17 cellular contexts compared by ENCODE assay signal in genomic region chr7:102381696-102382425, GRCh38. TPM values are rescaled to one million over a fixed set of nuclear protein-coding genes. Genes with fewer than 3 reads are reported as not detected.
DNase-seq lines count a peak whose midpoint lies in the region; ATAC-seq, FAIRE-seq and TF ChIP-seq lines count a peak whose summit lies in the region.
"Not testable (repeated sequence)": the region's sequence is repeated elsewhere in the genome, so short reads cannot be mapped to it uniquely, and the experiment has no call there.
"Had no signal": no experiment of that assay in that cellular context is flagged by ENCODE, and none has a peak within 500 bp of the region (broad histone marks: within the 10 kb centered on the region; RNA-seq: fewer than 3 reads in every experiment).

No MANE protein-coding gene starts in this region.

- H2AFZ ChIP-seq in OCI-LY1 (ENCODE audit: low read length); endothelial cell of umbilical vein (ENCODE audit: low read depth, low read length): not testable (repeated sequence)

- peak overlapping the region; percentile 59 for H3K27ac ChIP-seq in OCI-LY1 (ENCODE audit: low read depth, low read length, poor library complexity, severe bottlenecking)
- H3K27ac ChIP-seq in endothelial cell of umbilical vein (ENCODE audit: insufficient read depth, low read depth, low read length) = not testable (repeated sequence)

- peak overlapping the region; percentile 23; the same call in 1 of the 2 replicates for H3K9ac ChIP-seq in OCI-LY1 (ENCODE audit: low read length)
- not testable (repeated sequence) for H3K9ac ChIP-seq in endothelial cell of umbilical vein (replicated peaks; ENCODE audit: extremely low read depth, insufficient read depth, low read length)

- not testable (repeated sequence) for H3K36me3 ChIP-seq in Caco-2 (ENCODE audit: control insufficient read depth, insufficient read depth, low read length); endothelial cell of umbilical vein (ENCODE audit: control insufficient read depth in 2 of 2, extremely low read depth in 1 of 2, insufficient read depth in 2 of 2, low read length in 2 of 2)
- H3K36me3 ChIP-seq in OCI-LY1 (ENCODE audit: insufficient read depth, low read length) = peaks cover 97% of the 10 kb centered on the region

- POLR2A ChIA-PET in Caco-2 (lab: Charles Lee) = interaction anchor here (1.0 kb wide), 1 partner anchor 14 kb away, joined by 4 read pairs; the partner anchor contains the start of gene PRKRIP1
- POLR2A ChIA-PET in endothelial cell of umbilical vein (lab: Charles Lee) = not testable (repeated sequence)

- ATAC-seq in SK-N-SH treated with all-trans-retinoic acid at 6 μM for 48 hours = peak; percentile 94
- not testable (repeated sequence) for ATAC-seq in activated naive CD4-positive, alpha-beta T cell treated with anti-CD3 and anti-CD28 coated beads, Interleukin-2, amount 50 U/mL, for 72 hours

- H3K4me1 Mint-ChIP-seq in Caco-2 (ENCODE audit: low read depth, unreplicated experiment) = not testable (repeated sequence)

- H3K4me2 ChIP-seq in OCI-LY1 (ENCODE audit: low read length); endothelial cell of umbilical vein (ENCODE audit: insufficient read depth, low read length): not testable (repeated sequence)

- H3F3A ChIP-seq in OCI-LY1 (ENCODE audit: insufficient read depth, low read length) = not testable (repeated sequence)

- H3K9me2 ChIP-seq in OCI-LY1 (ENCODE audit: low read depth, low read length) = not testable (repeated sequence)

- not testable (repeated sequence) for H3K9me3 ChIP-seq in Caco-2; OCI-LY1 (ENCODE audit: low read length); endothelial cell of umbilical vein (replicated peaks; ENCODE audit: control insufficient read depth, insufficient read depth, low read length)

- peaks cover 84% of the 10 kb centered on the region for H3K36me3 Mint-ChIP-seq in Caco-2 (ENCODE audit: insufficient read depth, unreplicated experiment)
- H3K36me3 Mint-ChIP-seq in activated naive CD4-positive, alpha-beta T cell treated with anti-CD3 and anti-CD28 coated beads, Interleukin-2, amount 50 U/mL, for 72 hours = peaks cover 7 to 17% of the 10 kb centered on the region in 2 donors

- intact Hi-C loops in Caco-2 (cut with micrococcal nuclease; ENCODE audit: unreplicated experiment); endothelial cell of umbilical vein (cut with micrococcal nuclease): not testable (repeated sequence)

- not testable (repeated sequence) for H3K79me2 ChIP-seq in OCI-LY1 (ENCODE audit: insufficient read depth, low read length); endothelial cell of umbilical vein (ENCODE audit: control insufficient read depth, insufficient read depth, low read length)

- H4K20me1 ChIP-seq in OCI-LY1 (ENCODE audit: insufficient read depth, low read length); endothelial cell of umbilical vein (replicated peaks; ENCODE audit: control insufficient read depth, extremely low read depth, insufficient read depth, low read length): not testable (repeated sequence)

- not testable (repeated sequence) for H3K4me1 ChIP-seq in Caco-2; OCI-LY1 (ENCODE audit: insufficient read depth, low read length, severe bottlenecking); endothelial cell of umbilical vein (ENCODE audit: control insufficient read depth, extremely low read depth, insufficient read depth, low read length)

- not testable (repeated sequence) for H3K27me3 Mint-ChIP-seq in Caco-2 (ENCODE audit: insufficient read depth, unreplicated experiment)

- H3K9me3 Mint-ChIP-seq in Caco-2 (ENCODE audit: unreplicated experiment); activated naive CD4-positive, alpha-beta T cell treated with anti-CD3 and anti-CD28 coated beads, Interleukin-2, amount 50 U/mL, for 72 hours: not testable (repeated sequence)

- DNase-seq in Caco-2; activated naive CD4-positive, alpha-beta T cell treated with anti-CD3 and anti-CD28 coated beads, Interleukin-2, amount 50 U/mL, for 72 hours (ENCODE audit: low spot score in 2 of 2); endothelial cell of umbilical vein (ENCODE audit: low read depth, low spot score): not testable (repeated sequence)

- H3K27ac Mint-ChIP-seq in Caco-2 (ENCODE audit: unreplicated experiment) = not testable (repeated sequence)
- H3K27ac Mint-ChIP-seq in activated naive CD4-positive, alpha-beta T cell treated with anti-CD3 and anti-CD28 coated beads, Interleukin-2, amount 50 U/mL, for 72 hours = peak overlapping the region; percentile 44 to 79

- dilution Hi-C loops in endothelial cell of umbilical vein (cut with MboI; ENCODE audit: extremely low pct_ligation_motif_present, low sequenced_read_pairs) = not testable (repeated sequence)

- FAIRE-seq in endothelial cell of umbilical vein (lab: Jason Lieb, UNC) = peak; percentile 57

- H3K27me3 ChIP-seq in Caco-2 (replicated peaks; ENCODE audit: control insufficient read depth, insufficient read depth, low read length); OCI-LY1 (ENCODE audit: insufficient read depth, low read length); endothelial cell of umbilical vein (ENCODE audit: control insufficient read depth in 2 of 2, insufficient read depth in 2 of 2, low read length in 2 of 2): not testable (repeated sequence)

- TF ChIP-seq CTCF in Caco-2 (IDR thresholded peaks at IDR 0.05; ENCODE audit: insufficient read depth in 1 of 2, low read depth in 1 of 2, low read length in 1 of 2, severe bottlenecking in 1 of 2, unreplicated experiment in 1 of 2); OCI-LY1 (IDR thresholded peaks at IDR 0.05; ENCODE audit: low read length); endothelial cell of umbilical vein (IDR thresholded peaks at IDR 0.05; ENCODE audit: extremely low read depth in 1 of 2, insufficient read depth in 1 of 2, low read depth in 1 of 2, low read length in 2 of 2): not testable (repeated sequence)

- not testable (repeated sequence) for H3K4me3 Mint-ChIP-seq in Caco-2 (ENCODE audit: unreplicated experiment)

- not testable (repeated sequence) for H3K9me1 ChIP-seq in endothelial cell of umbilical vein (replicated peaks; ENCODE audit: control insufficient read depth, extremely low read depth, insufficient read depth, low read length)

- CTCF ChIA-PET in Caco-2 (lab: Charles Lee); endothelial cell of umbilical vein (lab: Charles Lee): not testable (repeated sequence)

- H3K4me3 ChIP-seq in Caco-2 (ENCODE audit: low read depth, low read length); endothelial cell of umbilical vein (replicated peaks in 1 of 3; ENCODE audit: insufficient read depth in 1 of 3, low read depth in 1 of 3, low read length in 3 of 3): not testable (repeated sequence)
- peak overlapping the region; percentile 37 for H3K4me3 ChIP-seq in OCI-LY1 (ENCODE audit: low read depth, low read length, poor library complexity, severe bottlenecking)

- TSS peak; percentile 3 for BruUV-seq in Caco-2 (replicated peaks; lab: Mats Ljungman, UMichigan)
- BruUV-seq in endothelial cell of umbilical vein (replicated peaks; lab: Mats Ljungman, UMichigan) = not testable (repeated sequence)

- TF ChIP-seq POLR2A in endothelial cell of umbilical vein (IDR thresholded peaks at IDR 0.05; ENCODE audit: low read depth, low read length) = not testable (repeated sequence)

TF ChIP-seq in SK-N-SH treated with all-trans-retinoic acid at 6 μM for 48 hours, 23 proteins besides CTCF, POLR2A, EP300 and RAD21 (continues in another document):
- TF ChIP-seq ZC3H10 (CRISPR knock-in tag; IDR thresholded peaks at IDR 0.05) = peak; percentile 26; the same call in 1 of the 2 replicates

RNA-seq across cellular contexts. Expression of gene PRKRIP1, which starts 14.3 kb away (rescaled TPM):
- total RNA-seq in Caco-2 (2022) = 34.2 and 35.2 TPM in 2 replicates
- 10 to 100 TPM; 22.9 to 42.3 TPM for total RNA-seq in activated naive CD4-positive, alpha-beta T cell treated with anti-CD3 and anti-CD28 coated beads, Interleukin-2, amount 50 U/mL, for 72 hours
- total RNA-seq in endothelial cell of umbilical vein = 25.7 and 26.1 TPM in 2 replicates
- 13.1 and 16.1 TPM in 2 replicates for polyA plus RNA-seq in endothelial cell of umbilical vein
- 13.8 and 17.1 TPM in 2 replicates for polyA plus RNA-seq in endothelial cell of umbilical vein (2011; cell fraction: cytosol; rRNA removed)
- 56.8 and 75.7 TPM in 2 replicates for polyA plus RNA-seq in endothelial cell of umbilical vein (2011; cell fraction: nucleus; rRNA removed)
- 17.6 and 19.6 TPM in 2 replicates for polyA plus RNA-seq in endothelial cell of umbilical vein (2012)
- polyA minus RNA-seq in endothelial cell of umbilical vein = 6.4 and 7.3 TPM in 2 replicates
- 6.3 TPM for polyA minus RNA-seq in endothelial cell of umbilical vein (2011; cell fraction: cytosol; rRNA and poly(A)+ RNA removed)
- 6.4 and 12.8 TPM in 2 replicates for polyA minus RNA-seq in endothelial cell of umbilical vein (2011; cell fraction: nucleus; rRNA and poly(A)+ RNA removed)

RNA-seq across cellular contexts. Expression of gene SPDYE6, which starts 25.6 kb away (rescaled TPM):
- total RNA-seq in Caco-2 (2022) (not detected in 2 replicates), endothelial cell of umbilical vein (not detected in 2 replicates)
- total RNA-seq in activated naive CD4-positive, alpha-beta T cell treated with anti-CD3 and anti-CD28 coated beads, Interleukin-2, amount 50 U/mL, for 72 hours = not detected
- not detected in 2 replicates for polyA plus RNA-seq in endothelial cell of umbilical vein
- not detected in 2 replicates for polyA plus RNA-seq in endothelial cell of umbilical vein (2011; cell fraction: cytosol; rRNA removed)
- polyA plus RNA-seq in endothelial cell of umbilical vein (2011; cell fraction: nucleus; rRNA removed) = not detected in 2 replicates
- polyA plus RNA-seq in endothelial cell of umbilical vein (2012) = 1.3 and 1.4 TPM in 2 replicates
- polyA minus RNA-seq in endothelial cell of umbilical vein = not detected in 2 replicates
- not detected for polyA minus RNA-seq in endothelial cell of umbilical vein (2011; cell fraction: cytosol; rRNA and poly(A)+ RNA removed)
- polyA minus RNA-seq in endothelial cell of umbilical vein (2011; cell fraction: nucleus; rRNA and poly(A)+ RNA removed) = 0.24 TPM in 1 of 2 replicates, not detected in the other
- total RNA-seq: A172; CD4-positive, CD25-positive, alpha-beta regulatory T cell; Daoy; G401; H7; HFFc6; HT1080; IMR-90; PC-9; Right ventricle myocardium superior; SK-MEL-5 had no signal
- polyA plus RNA-seq: AG04450, IMR-90 had no signal

RNA-seq across cellular contexts. Expression of gene ORAI2, which starts 51.5 kb away (rescaled TPM):
- 19.4 and 20.2 TPM in 2 replicates for total RNA-seq in Caco-2 (2022)
- total RNA-seq in activated naive CD4-positive, alpha-beta T cell treated with anti-CD3 and anti-CD28 coated beads, Interleukin-2, amount 50 U/mL, for 72 hours = 10 to 100 TPM; 25.8 to 26.7 TPM
- total RNA-seq in endothelial cell of umbilical vein = 67.4 and 84.1 TPM in 2 replicates
- polyA plus RNA-seq in endothelial cell of umbilical vein = 99.1 and 138 TPM in 2 replicates
- 66.6 and 86.5 TPM in 2 replicates for polyA plus RNA-seq in endothelial cell of umbilical vein (2011; cell fraction: cytosol; rRNA removed)
- 23.8 and 27.2 TPM in 2 replicates for polyA plus RNA-seq in endothelial cell of umbilical vein (2011; cell fraction: nucleus; rRNA removed)
- 51.6 and 66.4 TPM in 2 replicates for polyA plus RNA-seq in endothelial cell of umbilical vein (2012)
- 98.8 and 108 TPM in 2 replicates for polyA minus RNA-seq in endothelial cell of umbilical vein
- polyA minus RNA-seq in endothelial cell of umbilical vein (2011; cell fraction: cytosol; rRNA and poly(A)+ RNA removed) = 15.5 TPM
- 25.5 and 27.4 TPM in 2 replicates for polyA minus RNA-seq in endothelial cell of umbilical vein (2011; cell fraction: nucleus; rRNA and poly(A)+ RNA removed)
